8 cellular contexts compared by ENCODE assay signal in the genomic region with DNA sequence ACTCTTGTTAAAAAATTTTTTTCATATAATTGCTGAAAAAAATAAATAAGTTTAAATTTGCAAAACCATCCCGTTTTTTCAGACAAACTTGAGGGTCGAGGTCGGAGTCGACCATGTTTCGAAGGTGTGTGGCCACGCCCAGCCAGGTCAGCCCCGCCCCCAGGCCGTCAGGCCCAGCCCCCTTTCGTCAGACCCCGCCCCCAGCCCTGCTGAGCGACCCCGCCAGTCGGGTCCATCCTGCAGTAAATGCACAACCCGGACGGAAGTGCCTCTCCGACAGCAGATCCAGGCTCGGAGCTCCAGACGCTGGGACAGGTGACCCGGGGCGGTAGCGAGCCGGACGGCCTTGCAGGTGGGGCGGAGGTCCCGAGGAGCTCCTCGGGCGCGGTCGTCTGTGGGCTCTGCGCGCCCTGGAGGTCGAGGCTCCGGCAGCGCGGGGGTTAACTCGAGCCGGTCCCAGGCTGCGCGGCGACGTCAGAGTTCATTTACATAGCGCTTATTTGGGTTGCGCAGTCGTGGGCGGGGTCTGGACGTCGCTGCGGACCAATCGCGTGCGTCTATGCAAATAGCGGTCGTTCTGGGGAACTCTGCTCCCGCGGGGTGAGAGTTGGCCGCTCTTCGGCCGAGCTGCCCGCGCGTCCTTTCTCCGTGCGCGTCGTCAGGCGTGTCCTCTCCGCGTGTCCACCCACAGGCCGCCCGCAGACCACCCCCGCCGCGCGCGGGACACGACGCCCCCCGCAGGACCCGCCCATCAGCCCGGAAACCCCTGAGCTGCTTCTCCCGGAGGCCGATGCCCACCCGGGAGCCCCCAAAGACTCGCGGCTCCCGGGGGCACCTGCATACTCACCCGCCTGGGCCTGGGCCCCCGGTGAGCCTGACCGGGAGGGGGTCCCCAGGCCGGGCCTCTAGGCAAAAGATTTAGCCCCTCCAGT. TPM values are rescaled to one million over a fixed set of nuclear protein-coding genes. Genes with fewer than 3 reads are reported as not detected.
DNase-seq lines count a peak whose midpoint lies in the region; ATAC-seq and TF ChIP-seq lines count a peak whose summit lies in the region.

OCEL1 (plus strand) TSS at position 225 of the 932 bp plus-strand sequence; CDS start at position 247, 22 bp downstream.

- H3K36me3 ChIP-seq in ectodermal cell (ENCODE audit: control insufficient read depth, insufficient read depth, low read length) (no peaks in the 10 kb centered on the region), lower lobe of right lung (peaks cover 28% of the 10 kb centered on the region)

- peak; percentile 69 for ATAC-seq in GM19468 (IDR thresholded peaks at IDR 0.05; ENCODE audit: extremely low read depth, unreplicated experiment)
- peak; percentile 95 for ATAC-seq in activated CD8-positive, alpha-beta T cell treated with anti-CD3 and anti-CD28 coated beads, Interleukin-2, amount 10 ng/mL, durations not matched to agents 7 days and 5 days
- peak; percentile 98 for ATAC-seq in lower lobe of right lung

- peak within 1 kb of the TSS; percentile 82 for H3K4me3 Mint-ChIP-seq in activated CD8-positive, alpha-beta T cell treated with anti-CD3 and anti-CD28 coated beads, Interleukin-2, amount 10 ng/mL, durations not matched to agents 7 days and 5 days

- POLR2A ChIA-PET in activated CD8-positive, alpha-beta T cell treated with anti-CD3 and anti-CD28 coated beads, Interleukin-2, amount 10 ng/mL, durations not matched to agents 7 days and 5 days (lab: Charles Lee) = interaction anchor here (0.6 to 2.7 kb wide), 14 partner anchors 8 to 1850 kb away, joined by 3 to 35 read pairs (median 4); partner anchors contain the start of genes ANO8, BABAM1 and USE1

- CTCF ChIA-PET in activated CD8-positive, alpha-beta T cell treated with anti-CD3 and anti-CD28 coated beads, Interleukin-2, amount 10 ng/mL, durations not matched to agents 7 days and 5 days (lab: Charles Lee) = interaction anchor here (0.7 to 2.7 kb wide), 4 partner anchors 8 to 56 kb away, joined by 4 to 16 read pairs (median 6); partner anchors contain the start of gene USE1

- DNase-seq in CMK (ENCODE audit: low read depth) (peak; percentile 88), HS-5 (ENCODE audit: low read depth) (peak; percentile 85), NK-92 (lab: John Stamatoyannopoulos, UW; ENCODE audit: unreplicated experiment) (peak; percentile 75), lower lobe of right lung (peak; percentile 100)
- peak; percentile 98 for DNase-seq in activated CD8-positive, alpha-beta T cell treated with anti-CD3 and anti-CD28 coated beads, Interleukin-2, amount 10 ng/mL, durations not matched to agents 7 days and 5 days
- peak; percentile 85 to 90 (median 88) for DNase-seq in stimulated activated CD4-positive, alpha-beta T cell treated with anti-CD3 and anti-CD28 coated beads, TNF-alpha, amount 100 ng/mL, for 1 hour (ENCODE audit: low read depth in 3 of 3, low spot score in 1 of 3)

- H3K4me3 ChIP-seq in ectodermal cell (ENCODE audit: insufficient read depth, low read depth, low read length) (peak within 1 kb of the TSS; percentile 58), lower lobe of right lung (peak within 1 kb of the TSS; percentile 66)

- H3K9me3 ChIP-seq in ectodermal cell (ENCODE audit: control insufficient read depth, low read length) (no peaks in the 10 kb centered on the region), lower lobe of right lung (no peaks in the 10 kb centered on the region)

- H3K36me3 Mint-ChIP-seq in activated CD8-positive, alpha-beta T cell treated with anti-CD3 and anti-CD28 coated beads, Interleukin-2, amount 10 ng/mL, durations not matched to agents 7 days and 5 days (ENCODE audit: low read depth) = peaks cover 13% of the 10 kb centered on the region

- 0% methylated on average over 90 of the region's 90 CpGs for WGBS in ectodermal cell, 2 experiments

- H3K27me3 Mint-ChIP-seq in activated CD8-positive, alpha-beta T cell treated with anti-CD3 and anti-CD28 coated beads, Interleukin-2, amount 10 ng/mL, durations not matched to agents 7 days and 5 days (ENCODE audit: low read depth) = no peaks in the 10 kb centered on the region

- H3K27ac Mint-ChIP-seq in activated CD8-positive, alpha-beta T cell treated with anti-CD3 and anti-CD28 coated beads, Interleukin-2, amount 10 ng/mL, durations not matched to agents 7 days and 5 days = peak within 1 kb of the TSS; percentile 96

- no peaks in the 10 kb centered on the region for H3K27me3 ChIP-seq in ectodermal cell (ENCODE audit: control insufficient read depth, insufficient read depth, low read length, poor library complexity, severe bottlenecking)
- no peaks in the 10 kb centered on the region for H3K27me3 ChIP-seq in lower lobe of right lung (ENCODE audit: low read depth)

- H3K4me1 ChIP-seq in ectodermal cell (ENCODE audit: control insufficient read depth, insufficient read depth, low read length) = no peaks in the 10 kb centered on the region
- H3K4me1 ChIP-seq in lower lobe of right lung = peaks cover 22% of the 10 kb centered on the region

- no peaks in the 10 kb centered on the region for H3K9me3 Mint-ChIP-seq in activated CD8-positive, alpha-beta T cell treated with anti-CD3 and anti-CD28 coated beads, Interleukin-2, amount 10 ng/mL, durations not matched to agents 7 days and 5 days (ENCODE audit: insufficient read depth)

- intact Hi-C loops in lower lobe of right lung (cut with DNase I) = no loop called here

- TF ChIP-seq CTCF in lower lobe of right lung (IDR thresholded peaks at IDR 0.05) = no peak

- H3K4me1 Mint-ChIP-seq in activated CD8-positive, alpha-beta T cell treated with anti-CD3 and anti-CD28 coated beads, Interleukin-2, amount 10 ng/mL, durations not matched to agents 7 days and 5 days (ENCODE audit: low read depth) = peaks cover 8% of the 10 kb centered on the region

- H3K27ac ChIP-seq in ectodermal cell (ENCODE audit: insufficient read depth, low read depth, low read length, poor library complexity, severe bottlenecking) = peak within 1 kb of the TSS; percentile 90
- peak within 1 kb of the TSS; percentile 90 for H3K27ac ChIP-seq in lower lobe of right lung

RNA-seq across cellular contexts. Expression of gene OCEL1, which starts in this region (rescaled TPM):
- total RNA-seq in activated CD8-positive, alpha-beta T cell treated with anti-CD3 and anti-CD28 coated beads, Interleukin-2, amount 10 ng/mL, durations not matched to agents 7 days and 5 days = 10 to 100 TPM; 24.3 to 28.3 TPM
- polyA plus RNA-seq in ectodermal cell (2013, experiment 1 of 4) = 19.2 TPM
- 16.3 TPM for polyA plus RNA-seq in ectodermal cell (2013, experiment 2 of 4)
- 12.2 TPM for polyA plus RNA-seq in ectodermal cell (2013, experiment 3 of 4)
- polyA plus RNA-seq in ectodermal cell (2013, experiment 4 of 4) = 16.9 TPM
- 37.2 TPM for total RNA-seq in lower lobe of right lung

Comparison
In these comparisons a context has a peak if more than half of its experiments do, and no peak if none do; other contexts are left out.
1. Peak in every context shown above with its lines: DNase-seq, ATAC-seq, H3K4me3 ChIP-seq and H3K27ac ChIP-seq.